Comparison of ENCODE assay signal across 8 cellular contexts in the genomic region with DNA sequence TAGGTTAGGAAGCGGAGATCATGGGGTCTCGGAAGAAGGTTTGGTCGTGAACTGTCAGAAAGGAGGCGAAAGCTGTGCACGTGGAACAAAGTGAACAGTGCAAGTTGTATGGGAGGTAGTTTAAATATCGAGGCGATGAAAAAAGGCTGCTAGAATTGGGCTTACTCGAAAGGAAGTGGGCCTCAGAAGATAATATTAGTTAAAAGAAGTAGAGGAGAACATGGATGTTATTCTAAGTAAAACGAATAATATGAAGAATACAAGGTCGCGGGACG. TPM values are rescaled to one million over a fixed set of nuclear protein-coding genes. Genes with fewer than 3 reads are reported as not detected.
DNase-seq lines count a peak whose midpoint lies in the region; FAIRE-seq and TF ChIP-seq lines count a peak whose summit lies in the region.

No MANE protein-coding gene starts in this region.

- FAIRE-seq in HTR-8/SVneo (lab: Jason Lieb, UNC) = no peak

- intact Hi-C loops in dorsolateral prefrontal cortex (cut with DNase I) = no loop called here

- DNase-seq in dorsolateral prefrontal cortex (peak in 1 of 10 donors; percentile 10), NK-92 (lab: John Stamatoyannopoulos, UW; ENCODE audit: unreplicated experiment) (no peak), HTR-8/SVneo (ENCODE audit: insufficient read length, low spot score) (no peak), epidermal melanocyte (ENCODE audit: insufficient read length, low spot score) (no peak)
- no peak for DNase-seq in stimulated activated CD4-positive, alpha-beta T cell treated with anti-CD3 and anti-CD28 coated beads, Interleukin-4, amount 100 ng/mL, for 24 hours

- peak overlapping the region; percentile 66 for H3K27ac ChIP-seq in KOPT-K1 (ENCODE audit: low read depth, low read length, poor library complexity, severe bottlenecking)
- H3K27ac ChIP-seq in dorsolateral prefrontal cortex = peak overlapping the region in 5 of 59 donors; percentile 4 to 92 (median 50)

- H3K27me3 ChIP-seq in dorsolateral prefrontal cortex = no peaks in the 10 kb centered on the region

- H3K9me3 ChIP-seq in KOPT-K1 (ENCODE audit: insufficient read depth, low read length, poor library complexity, severe bottlenecking) = no peaks in the 10 kb centered on the region

- peak overlapping the region; percentile 95 to 98 (median 98) for H3K4me3 Mint-ChIP-seq in nephron

- H3K4me1 Mint-ChIP-seq in nephron = peaks cover 38% of the 10 kb centered on the region

- H3K36me3 Mint-ChIP-seq in nephron (ENCODE audit: low read depth) = peaks cover 10% of the 10 kb centered on the region

- peaks cover 21% of the 10 kb centered on the region for H3K36me3 ChIP-seq in KOPT-K1 (ENCODE audit: insufficient read depth, low read length)

- H3K27me3 Mint-ChIP-seq in nephron (ENCODE audit: low read depth) = no peaks in the 10 kb centered on the region

- TF ChIP-seq CTCF in dorsolateral prefrontal cortex (IDR thresholded peaks at IDR 0.05 in 54 of 56, conservative IDR thresholded peaks at IDR 0.05 in 2 of 56; ENCODE audit: low read depth in 1 of 56, partially characterized antibody in 56 of 56) (no peak), nephron (IDR thresholded peaks at IDR 0.05; ENCODE audit: unreplicated experiment in 3 of 3) (no peak)

- H3K9me3 Mint-ChIP-seq in nephron = no peaks in the 10 kb centered on the region

- H3K27ac Mint-ChIP-seq in nephron = peak overlapping the region; percentile 92 to 98 (median 93)

- H3K4me3 ChIP-seq in GM08714 (ENCODE audit: low read length) = peak overlapping the region; percentile 89
- H3K4me3 ChIP-seq in dorsolateral prefrontal cortex = peak overlapping the region; percentile 64 to 99 (median 93)

RNA-seq across cellular contexts. Expression of a gene that starts 0.6 kb away (rescaled TPM):
- total RNA-seq in dorsolateral prefrontal cortex = 10 to 100 TPM in 109 of 120 experiments, 1 to 10 TPM in 11; 6.8 to 23.9 (median 14.0) TPM

RNA-seq across cellular contexts. Expression of a gene that starts 0.7 kb away (rescaled TPM):
- total RNA-seq in dorsolateral prefrontal cortex = 10 to 100 TPM; 35.6 to 66.1 (median 48.2) TPM
